17 cellular contexts compared by ENCODE assay signal in the genomic region with DNA sequence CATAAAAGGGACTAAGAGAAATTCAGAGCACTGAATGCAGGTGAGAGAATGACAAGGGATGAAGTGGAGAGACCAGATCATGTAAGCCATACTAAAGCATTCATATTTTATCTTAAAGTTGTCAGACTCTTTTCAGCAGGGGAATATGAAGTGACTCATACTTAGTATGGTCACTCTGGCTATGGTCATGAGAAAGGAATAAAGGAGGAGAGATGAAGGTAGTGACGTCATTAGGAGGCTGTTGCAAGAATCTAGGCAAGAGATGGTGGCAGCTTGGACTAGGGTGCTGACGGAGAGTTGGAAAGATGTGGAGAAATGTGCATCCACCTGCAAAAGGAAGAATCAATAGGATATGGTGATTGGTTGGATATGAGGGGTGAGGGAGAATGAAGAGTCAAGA.
"Had no signal": no experiment of that assay in that cellular context is flagged by ENCODE, and none has a peak within 500 bp of the region (broad histone marks: within the 10 kb centered on the region; RNA-seq: fewer than 3 reads in every experiment).

No MANE protein-coding gene starts in this region.

- H3K4me1 ChIP-seq: testis had no signal

- H3K27me3 ChIP-seq: colonic mucosa, ovary, stomach, testis, upper lobe of left lung had no signal

- DNase-seq: activated CD4-positive, alpha-beta T cell treated with anti-CD3 and anti-CD28 coated beads, Interleukin-2, amount 10 ng/mL, durations not matched to agents 7 days and 5 days; activated CD8-positive, alpha-beta T cell treated with anti-CD3 and anti-CD28 coated beads, Interleukin-2, amount 10 ng/mL, durations not matched to agents 7 days and 5 days; activated naive CD4-positive, alpha-beta T cell treated with Interleukin-2 at 50 U/mL for 16 hours; activated naive CD8-positive, alpha-beta T cell treated with anti-CD3 and anti-CD28 coated beads, Interleukin-2, amount 10 ng/mL, durations not matched to agents 7 days and 5 days; activated T-cell treated with anti-CD3 and anti-CD28 coated beads, Interleukin-2, amount 50 U/mL, for 24 hours; colonic mucosa; endodermal cell; erythroblast; left cardiac atrium; natural killer cell; ovary; stimulated activated CD4-positive, alpha-beta T cell treated with anti-CD3 and anti-CD28 coated beads, Interleukin-4, amount 100 ng/mL, for 24 hours; stomach; testis; upper lobe of left lung had no signal

- H3K36me3 ChIP-seq: colonic mucosa, ovary, stomach, upper lobe of left lung had no signal

- H3K4me3 ChIP-seq: colonic mucosa, ovary, stomach, testis, upper lobe of left lung had no signal

- H3K27ac ChIP-seq: colonic mucosa, ovary, stomach, testis, upper lobe of left lung had no signal

- ATAC-seq: activated CD8-positive, alpha-beta T cell treated with anti-CD3 and anti-CD28 coated beads, Interleukin-2, amount 10 ng/mL, durations not matched to agents 7 days and 5 days; left cardiac atrium; natural killer cell; sciatic nerve; stimulated activated effector memory CD8-positive, alpha-beta T cell treated with anti-CD3 and anti-CD28 coated beads, Interleukin-12 subunit alpha, Interleukin-12 subunit beta, amount 100 ng/mL, for 72 hours had no signal

- H3K9me3 ChIP-seq: colonic mucosa, ovary, stomach, testis, upper lobe of left lung had no signal
